8 cellular contexts compared by ENCODE assay signal in the genomic region with DNA sequence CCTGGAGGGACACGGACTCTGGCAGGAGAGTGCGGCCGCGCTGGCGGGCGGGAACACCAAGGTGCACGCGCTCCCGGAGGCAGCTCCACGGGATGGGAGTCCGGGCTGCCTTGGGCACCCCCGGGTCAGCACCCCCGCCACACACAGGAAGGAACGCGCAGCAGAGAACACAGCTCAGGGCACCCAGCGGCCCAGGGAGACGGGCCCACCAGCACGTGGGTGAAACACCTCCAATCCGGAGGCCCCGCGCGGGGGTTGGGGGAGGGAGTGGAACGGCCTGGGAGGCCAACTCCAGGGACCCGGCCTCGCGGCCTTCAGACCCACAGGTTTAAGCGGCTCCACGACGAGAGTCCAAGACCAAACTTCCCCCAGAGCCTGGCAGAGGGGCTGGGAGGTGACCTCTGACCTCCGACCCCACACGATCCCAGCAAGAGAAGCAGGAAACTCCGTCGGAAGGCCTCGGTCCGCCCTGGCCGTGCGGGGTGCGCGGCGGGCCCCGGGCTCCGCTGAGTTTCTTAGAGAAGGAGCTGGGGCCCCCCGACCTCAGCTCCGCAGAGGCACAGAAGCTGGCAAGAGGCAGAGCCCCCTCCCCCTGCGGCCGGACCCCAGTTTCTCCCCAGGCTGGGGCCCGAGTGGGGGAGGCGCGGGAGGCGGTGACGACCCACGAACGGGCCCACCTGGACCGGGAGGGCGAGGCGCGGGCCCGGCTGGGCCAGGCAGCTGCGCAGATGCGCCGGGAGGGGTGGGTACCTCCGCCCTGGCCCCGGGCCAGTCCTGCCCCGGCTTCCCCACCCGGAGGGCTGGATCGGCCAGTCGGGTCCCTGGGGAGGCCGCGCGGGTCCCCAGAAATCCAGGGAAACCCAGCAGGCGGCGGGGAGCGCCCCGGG. TPM values are rescaled to one million over a fixed set of nuclear protein-coding genes. Genes with fewer than 3 reads are reported as not detected.
DNase-seq lines count a peak whose midpoint lies in the region; ATAC-seq and TF ChIP-seq lines count a peak whose summit lies in the region.

No MANE protein-coding gene starts in this region.

- no peaks in the 10 kb centered on the region for H3K9me3 ChIP-seq in RWPE2 (ENCODE audit: severe bottlenecking)
- H3K9me3 ChIP-seq in parathyroid adenoma (ENCODE audit: control insufficient read depth, low read length): no peaks in the 10 kb centered on the region
- H3K9me3 ChIP-seq in MM.1S (replicated peaks; ENCODE audit: insufficient read depth, low read length): no peaks in the 10 kb centered on the region

- DNase-seq in G401 (ENCODE audit: low spot score) (peak; percentile 54), RWPE2 (ENCODE audit: low spot score) (no peak), cardiac septum (ENCODE audit: low spot score) (peak; percentile 89), SK-N-DZ (ENCODE audit: low spot score) (no peak), MM.1S (no peak)
- DNase-seq in activated naive CD8-positive, alpha-beta T cell treated with anti-CD3 and anti-CD28 coated beads, Interleukin-2, amount 50 U/mL, for 16 hours (ENCODE audit: low read depth, low spot score): peak; percentile 35

- H4K20me1 ChIP-seq in MM.1S (ENCODE audit: insufficient read depth, low read length): no peaks in the 10 kb centered on the region

- peak; percentile 45 for ATAC-seq in RWPE2 (ENCODE audit: low read depth)
- ATAC-seq in HG03571 (IDR thresholded peaks at IDR 0.05; ENCODE audit: unreplicated experiment): no peak

- no peaks in the 10 kb centered on the region for H3F3A ChIP-seq in MM.1S (ENCODE audit: insufficient read depth, low read length)

- no peak for TF ChIP-seq CTCF in RWPE2 (IDR thresholded peaks at IDR 0.05; ENCODE audit: poor library complexity, severe bottlenecking)
- TF ChIP-seq CTCF in parathyroid adenoma (IDR thresholded peaks at IDR 0.05): no peak
- no peak for TF ChIP-seq CTCF in MM.1S (IDR thresholded peaks at IDR 0.05; ENCODE audit: low read length)

- peak overlapping the region; percentile 77 for H3K27ac ChIP-seq in RWPE2 (ENCODE audit: poor library complexity, severe bottlenecking)
- peak overlapping the region; percentile 74 for H3K27ac ChIP-seq in parathyroid adenoma
- H3K27ac ChIP-seq in MM.1S (ENCODE audit: low read length): no peak overlapping the region

- H3K4me3 ChIP-seq in RWPE2 (ENCODE audit: severe bottlenecking): peak overlapping the region; percentile 100
- H3K4me3 ChIP-seq in parathyroid adenoma (ENCODE audit: low read depth, low read length): peak overlapping the region; percentile 69
- H3K4me3 ChIP-seq in MM.1S (ENCODE audit: low read length): no peak overlapping the region

- H2AFZ ChIP-seq in parathyroid adenoma (peak overlapping the region; percentile 64), MM.1S (ENCODE audit: low read length) (no peak overlapping the region)

- peak overlapping the region; percentile 37 for H3K9ac ChIP-seq in parathyroid adenoma
- H3K9ac ChIP-seq in MM.1S (ENCODE audit: low read length): no peak overlapping the region

- in situ Hi-C loops in G401 (cut with HindIII; ENCODE audit: low sequenced_read_pairs): no loop called here

- H3K36me3 ChIP-seq in RWPE2 (ENCODE audit: low read depth): no peaks in the 10 kb centered on the region
- H3K36me3 ChIP-seq in parathyroid adenoma (ENCODE audit: control insufficient read depth, insufficient read depth, low read length): no peaks in the 10 kb centered on the region
- no peaks in the 10 kb centered on the region for H3K36me3 ChIP-seq in MM.1S (replicated peaks; ENCODE audit: insufficient read depth, low read length)

- H3K4me1 ChIP-seq in RWPE2 (ENCODE audit: insufficient read depth, poor library complexity, severe bottlenecking) (no peaks in the 10 kb centered on the region), parathyroid adenoma (peaks cover 2% of the 10 kb centered on the region), MM.1S (ENCODE audit: low read length) (no peaks in the 10 kb centered on the region)

- H3K79me2 ChIP-seq in parathyroid adenoma: peaks cover 14% of the 10 kb centered on the region
- no peaks in the 10 kb centered on the region for H3K79me2 ChIP-seq in MM.1S (ENCODE audit: low read length)

- intact Hi-C loops in cardiac septum (cut with DNase I): loop anchor here (1.0 to 5.0 kb wide), 2 partner anchors 15 to 42 kb away; no protein-coding TSS in a partner anchor

- H3K9me2 ChIP-seq in MM.1S (replicated peaks; ENCODE audit: insufficient read depth, low read length): no peaks in the 10 kb centered on the region

- H3K27me3 ChIP-seq in RWPE2 (ENCODE audit: insufficient read depth, poor library complexity, severe bottlenecking) (no peaks in the 10 kb centered on the region), parathyroid adenoma (ENCODE audit: control insufficient read depth, insufficient read depth, low read length) (no peaks in the 10 kb centered on the region), MM.1S (replicated peaks; ENCODE audit: insufficient read depth, low read length) (peaks cover 87% of the 10 kb centered on the region)

- H3K4me2 ChIP-seq in parathyroid adenoma (ENCODE audit: low read length) (peak overlapping the region; percentile 97), MM.1S (ENCODE audit: low read depth, low read length) (no peak overlapping the region)

RNA-seq across cellular contexts. Expression of a gene that starts 0.9 kb away (rescaled TPM):
- total RNA-seq in G401 (2014; rRNA removed; shearing (Covaris generic)): 12.8 and 13.9 TPM in 2 replicates
- 57.8 TPM for total RNA-seq in cardiac septum
- polyA plus RNA-seq in SK-N-DZ (2014; cell fraction: cytosol; rRNA removed): not detected in 2 replicates
- polyA plus RNA-seq in SK-N-DZ (2014; cell fraction: nucleus; rRNA removed): not detected in 2 replicates

RNA-seq across cellular contexts. Expression of a gene that starts 24.4 kb away (rescaled TPM):
- total RNA-seq in G401 (2014; rRNA removed; shearing (Covaris generic)): 48.3 and 51.4 TPM in 2 replicates
- total RNA-seq in cardiac septum: 19.8 TPM
- polyA plus RNA-seq in SK-N-DZ (2014; cell fraction: cytosol; rRNA removed): 18.3 and 20.8 TPM in 2 replicates
- polyA plus RNA-seq in SK-N-DZ (2014; cell fraction: nucleus; rRNA removed): 20.0 and 24.9 TPM in 2 replicates

Comparison
In these comparisons a context has a peak if more than half of its experiments do, and no peak if none do; other contexts are left out.
1. DNase-seq: peak in G401 (single experiment), activated naive CD8-positive, alpha-beta T cell treated with anti-CD3 and anti-CD28 coated beads, Interleukin-2, amount 50 U/mL, for 16 hours (single experiment) and cardiac septum (single experiment); none in RWPE2 (single experiment), SK-N-DZ (single experiment) and MM.1S (single experiment).